In the genomic region with DNA sequence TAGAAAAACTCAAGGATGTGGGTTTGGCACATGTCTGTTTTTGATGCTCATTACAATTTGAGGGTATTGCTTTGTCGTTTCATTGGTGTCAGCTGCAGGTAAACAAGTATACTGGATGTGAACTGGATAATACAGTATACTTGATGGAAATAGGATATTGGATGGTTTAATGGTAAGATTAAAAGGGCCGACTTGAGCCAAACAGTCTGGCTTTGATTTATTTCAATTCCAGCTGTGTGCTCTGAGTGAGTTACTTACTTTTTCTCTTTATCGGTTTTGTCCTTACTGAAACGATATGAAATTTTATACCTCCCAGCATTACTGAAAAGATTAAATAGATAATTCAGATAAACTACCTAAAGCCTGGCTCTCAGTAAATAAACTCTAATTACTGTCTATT, we compare ENCODE assay signal across 19 cellular contexts.
DNase-seq lines count a peak whose midpoint lies in the region; ATAC-seq, FAIRE-seq and TF ChIP-seq lines count a peak whose summit lies in the region.
"Had no signal": no experiment of that assay in that cellular context is flagged by ENCODE, and none has a peak within 500 bp of the region (broad histone marks: within the 10 kb centered on the region; RNA-seq: fewer than 3 reads in every experiment).

No MANE protein-coding gene starts in this region.

- no peaks in the 10 kb centered on the region for H3K9me3 ChIP-seq in H9 (ENCODE audit: control insufficient read depth, low read depth, low read length)
- H3K9me3 ChIP-seq: SJCRH30 had no signal

- H2BK12ac ChIP-seq in H9 (ENCODE audit: insufficient read length, low read depth, low read length): no peak overlapping the region

- peaks cover 0 to 6% of the 10 kb centered on the region in 2 experiments; a peak in 1 of 4 replicates for H3K4me1 Mint-ChIP-seq in H9
- H3K4me1 Mint-ChIP-seq: B cell had no signal

- H3K14ac ChIP-seq in H9 (ENCODE audit: insufficient read depth, low read length): no peak overlapping the region

- H3K36me3 Mint-ChIP-seq in H9 (ENCODE audit: insufficient read depth in 1 of 3, low read depth in 3 of 3): no peaks in the 10 kb centered on the region
- H3K36me3 Mint-ChIP-seq: CD8-positive, alpha-beta T cell had no signal

- H3K18ac ChIP-seq in H9 (ENCODE audit: insufficient read length, low read depth, low read length): no peak overlapping the region

- no peak overlapping the region for H3K4me3 Mint-ChIP-seq in H9
- H3K4me3 Mint-ChIP-seq: B cell; CD8-positive, alpha-beta T cell had no signal

- H3T11ph ChIP-seq in H9 (ENCODE audit: low read length): no peak overlapping the region

- H2BK5ac ChIP-seq in H9 (ENCODE audit: insufficient read length, low read length): no peak overlapping the region

- H3K27ac Mint-ChIP-seq in H9: no peak overlapping the region
- H3K27ac Mint-ChIP-seq: B cell; CD8-positive, alpha-beta T cell had no signal

- H3K4ac ChIP-seq in H9 (ENCODE audit: low read depth, low read length): no peak overlapping the region

- H3K4me1 ChIP-seq in H9 (ENCODE audit: insufficient read depth, low read length): no peaks in the 10 kb centered on the region
- H3K4me1 ChIP-seq: SJCRH30 had no signal

- no peaks in the 10 kb centered on the region for H3K27me3 Mint-ChIP-seq in H9 (ENCODE audit: low read depth)
- H3K27me3 Mint-ChIP-seq: B cell had no signal

- TF ChIP-seq CTCF in H9 (conservative IDR thresholded peaks at IDR 0.05): no peak

- H3K23ac ChIP-seq in H9 (ENCODE audit: insufficient read length, low read depth, low read length): no peak overlapping the region

- no peaks in the 10 kb centered on the region for H3K27me3 ChIP-seq in H9 (ENCODE audit: insufficient read depth, low read length)
- H3K27me3 ChIP-seq: SJCRH30 had no signal

- ATAC-seq in HG03378 (IDR thresholded peaks at IDR 0.05; ENCODE audit: unreplicated experiment): no peak
- ATAC-seq: CD8-positive, alpha-beta T cell; GM12878 had no signal

- H4K20me1 ChIP-seq in H9 (ENCODE audit: control insufficient read depth, insufficient read depth, insufficient read length): no peaks in the 10 kb centered on the region

- no peak overlapping the region for H3K56ac ChIP-seq in H9 (ENCODE audit: insufficient read length, low read depth, low read length)

- H4K91ac ChIP-seq in H9 (ENCODE audit: insufficient read length, low read depth, low read length): no peak overlapping the region

- H4K5ac ChIP-seq in H9 (ENCODE audit: insufficient read length, low read depth, low read length): no peak overlapping the region

- FAIRE-seq in islet of Langerhans (lab: Jason Lieb, UNC): peak; percentile 71
- FAIRE-seq: GM12878, GM18507 had no signal

- no peaks in the 10 kb centered on the region for H3K79me1 ChIP-seq in H9 (ENCODE audit: insufficient read depth, low read depth, low read length, poor library complexity, severe bottlenecking)

- DNase-seq in DMS53 (lab: John Stamatoyannopoulos, UW) (peak; percentile 81), NCI-H1105 (lab: John Stamatoyannopoulos, UW) (peak; percentile 79), NCI-H2196 (lab: John Stamatoyannopoulos, UW; ENCODE audit: unreplicated experiment) (peak; percentile 65), H9 (no peak), amniotic stem cell (lab: John Stamatoyannopoulos, UW) (no peak)
- DNase-seq: ACHN; CD8-positive, alpha-beta T cell; HCEC 1CT; MV-4-11; NCI-H187; NCI-H446; NK-92 treated with Interleukin-12 subunit alpha and Interleukin-12 subunit beta, amount 100 ng/mL, for 24 hours had no signal

- no peaks in the 10 kb centered on the region for H3K9me3 Mint-ChIP-seq in H9
- H3K9me3 Mint-ChIP-seq: CD8-positive, alpha-beta T cell had no signal

- H2AFZ ChIP-seq in H9 (ENCODE audit: low read length): no peak overlapping the region

- no peak overlapping the region for H2BK120ac ChIP-seq in H9 (ENCODE audit: low read depth, low read length, poor library complexity, severe bottlenecking)

- H4K8ac ChIP-seq in H9 (replicated peaks; ENCODE audit: insufficient read length, low read depth, low read length): no peak overlapping the region

- no peaks in the 10 kb centered on the region for H3K79me2 ChIP-seq in H9 (ENCODE audit: insufficient read depth, low read length)

- WGBS in H9 (ENCODE audit: extremely low coverage, insufficient read length, low lambda C conversion rate): no CpG with 5 or more reads among the region's 4 CpGs

- H2AK5ac ChIP-seq in H9 (ENCODE audit: insufficient read length, low read length): no peak overlapping the region

- H3K27ac ChIP-seq in H9 (ENCODE audit: insufficient read length, low read depth, low read length): no peak overlapping the region
- H3K27ac ChIP-seq: RWPE1, SJCRH30 had no signal

- H3K9ac ChIP-seq in H9 (ENCODE audit: extremely low read depth, insufficient read length, low read length): no peak overlapping the region

- H2BK20ac ChIP-seq in H9 (ENCODE audit: low read depth, low read length, poor library complexity, severe bottlenecking): no peak overlapping the region

- no peaks in the 10 kb centered on the region for H3K23me2 ChIP-seq in H9 (ENCODE audit: insufficient read length, low read depth, low read length, poor library complexity, severe bottlenecking)

- H3K4me2 ChIP-seq in H9 (ENCODE audit: insufficient read depth, insufficient read length, low read length): no peak overlapping the region

- H2BK15ac ChIP-seq in H9 (ENCODE audit: low read depth, low read length): no peak overlapping the region

Comparison
In these comparisons a context has a peak if more than half of its experiments do, and no peak if none do; other contexts are left out.
1. DNase-seq: peak in DMS53 (single experiment), NCI-H1105 (single experiment) and NCI-H2196 (single experiment); none in H9 (single experiment) and amniotic stem cell (single experiment).